Comparison of ENCODE assay signal across 20 cellular contexts in genomic region chrX:132034648-132035047, GRCh38. TPM values are rescaled to one million over a fixed set of nuclear protein-coding genes. Genes with fewer than 3 reads are reported as not detected.
A peak's percentile ranks its signal among the peaks of the same experiment; 100 is the strongest.
DNase-seq lines count a peak whose midpoint lies in the region; ATAC-seq and TF ChIP-seq lines count a peak whose summit lies in the region.
"Had no signal": no experiment of that assay in that cellular context is flagged by ENCODE, and none has a peak within 500 bp of the region (broad histone marks: within the 10 kb centered on the region; RNA-seq: fewer than 3 reads in every experiment).

No MANE protein-coding gene starts in this region.

- ATAC-seq in GM19043 (IDR thresholded peaks at IDR 0.05; ENCODE audit: low read depth, unreplicated experiment) (peak; percentile 33), HG02870 (IDR thresholded peaks at IDR 0.05; ENCODE audit: unreplicated experiment) (peak; percentile 52)
- ATAC-seq in activated naive CD8-positive, alpha-beta T cell treated with anti-CD3 and anti-CD28 coated beads, Interleukin-2, amount 10 ng/mL, durations not matched to agents 7 days and 5 days (ENCODE audit: low read depth) = no peak
- ATAC-seq: HepG2, pancreas, PC-3 had no signal

- no peaks in the 10 kb centered on the region for H3K27me3 Mint-ChIP-seq in activated naive CD8-positive, alpha-beta T cell treated with anti-CD3 and anti-CD28 coated beads, Interleukin-2, amount 10 ng/mL, durations not matched to agents 7 days and 5 days
- H3K27me3 Mint-ChIP-seq: CD4-positive, alpha-beta T cell had no signal

- H3K36me3 ChIP-seq in thyroid gland (no peaks in the 10 kb centered on the region), testis (ENCODE audit: low read depth, missing control alignments) (no peaks in the 10 kb centered on the region)
- H3K36me3 ChIP-seq: pancreas, right lobe of liver, upper lobe of left lung had no signal

- H3K27me3 ChIP-seq in thyroid gland (peaks cover 8% of the 10 kb centered on the region), testis (no peaks in the 10 kb centered on the region)
- H3K27me3 ChIP-seq: right lobe of liver, upper lobe of left lung had no signal

- peaks cover 40% of the 10 kb centered on the region for H3K4me1 Mint-ChIP-seq in activated naive CD8-positive, alpha-beta T cell treated with anti-CD3 and anti-CD28 coated beads, Interleukin-2, amount 10 ng/mL, durations not matched to agents 7 days and 5 days

- TF ChIP-seq CTCF in GM12865 (IDR thresholded peaks at IDR 0.05; ENCODE audit: insufficient read depth, low read depth, low read length, missing control alignments) (no peak), thyroid gland (IDR thresholded peaks at IDR 0.05) (no peak), testis (IDR thresholded peaks at IDR 0.05) (no peak)

- DNase-seq in GM12865 (ENCODE audit: low read depth) (peak; percentile 47), thyroid gland (no peak), AG08396 (ENCODE audit: low spot score) (no peak), testis (no peak)
- DNase-seq in activated naive CD8-positive, alpha-beta T cell treated with anti-CD3 and anti-CD28 coated beads, Interleukin-2, amount 10 ng/mL, durations not matched to agents 7 days and 5 days = no peak
- DNase-seq in activated CD8-positive, alpha-beta memory T cell treated with anti-CD3 and anti-CD28 coated beads, Interleukin-2, amount 50 U/mL, for 48 hours = no peak
- DNase-seq: CD4-positive, alpha-beta T cell; DMS53; effector memory CD4-positive, alpha-beta T cell; HCEC 1CT; NCI-H1417 treated with DMSO at 0.1 percent for 48 hours; pancreas; PC-3; right lobe of liver; stimulated activated naive CD4-positive, alpha-beta T cell treated with Interleukin-2 at 50 U/mL for 16 hours; T-helper 9 cell; upper lobe of left lung had no signal

- H3K9me3 ChIP-seq in thyroid gland = no peaks in the 10 kb centered on the region
- H3K9me3 ChIP-seq in testis = no peaks in the 10 kb centered on the region
- H3K9me3 ChIP-seq: pancreas, right lobe of liver, upper lobe of left lung had no signal

- H3K27ac ChIP-seq in thyroid gland (no peak overlapping the region), testis (no peak overlapping the region)
- H3K27ac ChIP-seq: pancreas, right lobe of liver, upper lobe of left lung had no signal

- no peak for TF ChIP-seq POLR2A in thyroid gland (IDR thresholded peaks at IDR 0.05)
- TF ChIP-seq POLR2A in testis (IDR thresholded peaks at IDR 0.05) = no peak

- H3K36me3 Mint-ChIP-seq in activated naive CD8-positive, alpha-beta T cell treated with anti-CD3 and anti-CD28 coated beads, Interleukin-2, amount 10 ng/mL, durations not matched to agents 7 days and 5 days = peaks cover 9% of the 10 kb centered on the region

- H3K27ac Mint-ChIP-seq in activated naive CD8-positive, alpha-beta T cell treated with anti-CD3 and anti-CD28 coated beads, Interleukin-2, amount 10 ng/mL, durations not matched to agents 7 days and 5 days = no peak overlapping the region
- H3K27ac Mint-ChIP-seq: CD4-positive, alpha-beta T cell had no signal

- H3K4me3 ChIP-seq in GM12865 (ENCODE audit: low read depth, low read length) = no peak overlapping the region; the same call in 1 of the 2 replicates
- no peak overlapping the region for H3K4me3 ChIP-seq in thyroid gland (replicated peaks in 1 of 3)
- H3K4me3 ChIP-seq in testis = no peak overlapping the region
- H3K4me3 ChIP-seq: pancreas, right lobe of liver, upper lobe of left lung had no signal

- intact Hi-C loops in thyroid gland (cut with DNase I) = no loop called here
- intact Hi-C loops in testis (cut with DNase I; ENCODE audit: low total_unique reads) = no loop called here

- POLR2A ChIA-PET in activated naive CD8-positive, alpha-beta T cell treated with anti-CD3 and anti-CD28 coated beads, Interleukin-2, amount 10 ng/mL, durations not matched to agents 7 days and 5 days (lab: Charles Lee) = no interaction called here

- H3K4me1 ChIP-seq in thyroid gland (no peaks in the 10 kb centered on the region), testis (no peaks in the 10 kb centered on the region)
- H3K4me1 ChIP-seq: pancreas, right lobe of liver, upper lobe of left lung had no signal

- H3K9me3 Mint-ChIP-seq in activated naive CD8-positive, alpha-beta T cell treated with anti-CD3 and anti-CD28 coated beads, Interleukin-2, amount 10 ng/mL, durations not matched to agents 7 days and 5 days = no peaks in the 10 kb centered on the region
- H3K9me3 Mint-ChIP-seq: CD4-positive, alpha-beta T cell had no signal

- WGBS in thyroid gland, 2 donors = 86 to 92% methylated on average over 3 of the region's 3 CpGs
- WGBS in testis, 2 donors = 70 to 82% methylated on average over 3 of the region's 3 CpGs

- peak overlapping the region; percentile 35 for H3K4me3 Mint-ChIP-seq in activated naive CD8-positive, alpha-beta T cell treated with anti-CD3 and anti-CD28 coated beads, Interleukin-2, amount 10 ng/mL, durations not matched to agents 7 days and 5 days
- H3K4me3 Mint-ChIP-seq: CD4-positive, alpha-beta T cell had no signal

RNA-seq across cellular contexts. Expression of gene STK26, which starts 11.5 kb away (rescaled TPM):
- 10 to 100 TPM; 52.7 to 54.0 TPM for total RNA-seq in activated naive CD8-positive, alpha-beta T cell treated with anti-CD3 and anti-CD28 coated beads, Interleukin-2, amount 10 ng/mL, durations not matched to agents 7 days and 5 days
- total RNA-seq in thyroid gland = 1 to 10 TPM; 4.9 to 7.5 (median 5.6) TPM
- total RNA-seq in testis = 1 to 10 TPM; 3.5 to 3.7 TPM
- 3.7 TPM for polyA plus RNA-seq in testis (ENCODE audit: insufficient read depth, low read depth, low replicate concordance)

Comparison
In these comparisons a context has a peak if more than half of its experiments do, and no peak if none do; other contexts are left out.
1. RNA of gene STK26, which starts 11.5 kb away (total RNA-seq): 52.7 to 54.0 TPM in activated naive CD8-positive, alpha-beta T cell treated with anti-CD3 and anti-CD28 coated beads, Interleukin-2, amount 10 ng/mL, durations not matched to agents 7 days and 5 days; 4.9 to 7.5 TPM in thyroid gland and 3.5 to 3.7 TPM in testis; every median in the first group is over 4 times any median in the second.